Comparison of ENCODE assay signal across 8 cellular contexts in the genomic region with DNA sequence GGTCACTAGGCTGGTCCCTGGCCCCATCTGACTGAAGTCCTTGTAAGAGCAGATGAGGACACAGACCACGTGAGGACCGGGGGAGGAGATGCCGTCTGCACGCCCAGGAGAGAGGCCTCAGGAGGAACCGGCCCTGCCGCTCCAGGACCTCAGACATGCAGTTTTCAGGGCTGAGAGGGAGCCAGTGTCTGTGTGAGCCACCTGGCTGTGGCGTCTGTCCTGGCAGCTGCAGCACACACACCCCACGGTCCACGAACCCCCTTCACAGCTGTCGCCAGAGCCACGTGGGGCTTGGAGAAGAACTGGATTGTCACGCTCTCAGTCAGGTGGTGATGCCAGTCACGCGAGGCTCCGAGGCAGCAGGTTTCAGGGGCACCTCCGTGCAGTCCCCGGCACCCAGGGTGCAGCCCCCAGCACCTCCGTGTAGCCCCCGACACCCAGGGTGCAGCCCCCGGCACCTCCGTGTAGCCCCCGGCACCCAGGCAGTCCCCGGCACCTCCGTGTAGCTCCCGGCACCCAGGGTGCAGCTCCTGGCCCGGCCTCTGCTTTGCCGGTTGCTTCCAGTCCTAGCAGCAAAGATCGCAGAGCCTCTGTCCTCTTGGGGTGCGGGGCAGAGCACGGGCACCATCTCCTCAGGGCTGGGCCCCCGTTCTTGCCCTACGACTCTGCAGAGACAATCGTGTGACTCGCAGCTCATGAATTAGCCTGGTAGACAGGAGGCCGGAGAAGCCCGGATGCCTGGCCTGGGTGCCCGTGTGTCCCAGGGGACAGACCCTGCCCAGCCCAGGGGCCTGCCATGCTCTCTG. TPM values are rescaled to one million over a fixed set of nuclear protein-coding genes. Genes with fewer than 3 reads are reported as not detected.
A peak's percentile ranks its signal among the peaks of the same experiment; 100 is the strongest.
DNase-seq lines count a peak whose midpoint lies in the region; ATAC-seq and TF ChIP-seq lines count a peak whose summit lies in the region.

No MANE protein-coding gene starts in this region.

- H3K9me2 ChIP-seq in hepatocyte (replicated peaks; ENCODE audit: insufficient read depth): no peaks in the 10 kb centered on the region

- TF ChIP-seq EP300 in suprapubic skin (IDR thresholded peaks at IDR 0.05): no peak

- H3K27me3 ChIP-seq in HL-60 (ENCODE audit: insufficient read depth, poor library complexity, severe bottlenecking) (no peaks in the 10 kb centered on the region), RWPE2 (ENCODE audit: insufficient read depth, poor library complexity, severe bottlenecking) (no peaks in the 10 kb centered on the region), hepatocyte (no peaks in the 10 kb centered on the region), suprapubic skin (no peaks in the 10 kb centered on the region)

- no peaks in the 10 kb centered on the region for H3K9me3 Mint-ChIP-seq in activated T-cell treated with anti-CD3 and anti-CD28 coated beads, Interleukin-2, amount 50 U/mL, for 24 hours

- ATAC-seq in RWPE2 (ENCODE audit: low read depth) (peak; percentile 40), HG03095 (IDR thresholded peaks at IDR 0.05; ENCODE audit: unreplicated experiment) (no peak), HG03457 (IDR thresholded peaks at IDR 0.05; ENCODE audit: unreplicated experiment) (no peak)

- TF ChIP-seq CTCF in HL-60 (IDR thresholded peaks at IDR 0.05; ENCODE audit: insufficient read depth, low read length) (no peak), RWPE2 (IDR thresholded peaks at IDR 0.05; ENCODE audit: poor library complexity, severe bottlenecking) (no peak), hepatocyte (IDR thresholded peaks at IDR 0.05; ENCODE audit: poor library complexity) (no peak), suprapubic skin (IDR thresholded peaks at IDR 0.05) (no peak)

- H3K36me3 ChIP-seq in RWPE2 (ENCODE audit: low read depth): no peaks in the 10 kb centered on the region
- H3K36me3 ChIP-seq in hepatocyte (replicated peaks; ENCODE audit: insufficient read depth, low read depth): no peaks in the 10 kb centered on the region
- no peaks in the 10 kb centered on the region for H3K36me3 ChIP-seq in suprapubic skin

- WGBS in hepatocyte (ENCODE audit: low lambda C conversion rate, missing lambda C conversion rate): 76% methylated on average over 35 of the region's 37 CpGs
- WGBS in suprapubic skin: 42% methylated on average over 16 of the region's 37 CpGs

- no peak overlapping the region for H3K27ac Mint-ChIP-seq in activated T-cell treated with anti-CD3 and anti-CD28 coated beads, Interleukin-2, amount 50 U/mL, for 24 hours

- H3K9me3 ChIP-seq in RWPE2 (ENCODE audit: severe bottlenecking) (no peaks in the 10 kb centered on the region), hepatocyte (ENCODE audit: low read depth) (no peaks in the 10 kb centered on the region), suprapubic skin (no peaks in the 10 kb centered on the region)

- H3K79me2 ChIP-seq in hepatocyte: no peaks in the 10 kb centered on the region

- H3K27ac ChIP-seq in HL-60 (replicated peaks): no peak overlapping the region
- no peak overlapping the region for H3K27ac ChIP-seq in RWPE2 (ENCODE audit: poor library complexity, severe bottlenecking)
- no peak overlapping the region for H3K27ac ChIP-seq in hepatocyte
- no peak overlapping the region for H3K27ac ChIP-seq in suprapubic skin

- no peak overlapping the region for H3K4me3 Mint-ChIP-seq in activated T-cell treated with anti-CD3 and anti-CD28 coated beads, Interleukin-2, amount 50 U/mL, for 24 hours

- no peaks in the 10 kb centered on the region for H4K20me1 ChIP-seq in hepatocyte (ENCODE audit: insufficient read depth, poor library complexity, severe bottlenecking)

- TF ChIP-seq POLR2A in suprapubic skin (IDR thresholded peaks at IDR 0.05): no peak

- no peaks in the 10 kb centered on the region for H3K4me1 Mint-ChIP-seq in activated T-cell treated with anti-CD3 and anti-CD28 coated beads, Interleukin-2, amount 50 U/mL, for 24 hours (ENCODE audit: low read depth)

- no peak overlapping the region for H3K4me2 ChIP-seq in hepatocyte

- H3K4me3 ChIP-seq in HL-60 (replicated peaks; ENCODE audit: insufficient read depth, low read length) (no peak overlapping the region), RWPE2 (ENCODE audit: severe bottlenecking) (no peak overlapping the region), hepatocyte (no peak overlapping the region), suprapubic skin (no peak overlapping the region)

- H3K36me3 Mint-ChIP-seq in activated T-cell treated with anti-CD3 and anti-CD28 coated beads, Interleukin-2, amount 50 U/mL, for 24 hours (ENCODE audit: low read depth): no peaks in the 10 kb centered on the region

- DNase-seq in AG08395 (ENCODE audit: low spot score) (peak; percentile 60), HL-60 (ENCODE audit: low read depth in 1 of 2, low spot score in 1 of 2) (peak; percentile 61 to 85), RWPE2 (ENCODE audit: low spot score) (no peak), hepatocyte (ENCODE audit: low spot score) (peak; percentile 77), suprapubic skin (ENCODE audit: low spot score in 2 of 2) (no peak)
- no peak for DNase-seq in activated T-cell treated with anti-CD3 and anti-CD28 coated beads, Interleukin-2, amount 50 U/mL, for 24 hours

- no peak overlapping the region for H2AFZ ChIP-seq in hepatocyte

- H3K27me3 Mint-ChIP-seq in activated T-cell treated with anti-CD3 and anti-CD28 coated beads, Interleukin-2, amount 50 U/mL, for 24 hours: no peaks in the 10 kb centered on the region

- H3K4me1 ChIP-seq in RWPE2 (ENCODE audit: insufficient read depth, poor library complexity, severe bottlenecking): no peaks in the 10 kb centered on the region
- no peaks in the 10 kb centered on the region for H3K4me1 ChIP-seq in hepatocyte (ENCODE audit: insufficient read depth)
- peaks cover 6% of the 10 kb centered on the region for H3K4me1 ChIP-seq in suprapubic skin

RNA-seq across cellular contexts. Expression of a gene that starts 19.0 kb away (rescaled TPM):
- total RNA-seq in hepatocyte: 68.5 and 77.2 TPM in 2 replicates
- polyA plus RNA-seq in hepatocyte: 97.0 and 107 TPM in 2 replicates
- total RNA-seq in suprapubic skin: 10 to 100 TPM; 30.5 to 38.3 (median 35.9) TPM

RNA-seq across cellular contexts. Expression of a gene that starts 35.2 kb away (rescaled TPM):
- total RNA-seq in hepatocyte (45.8 and 61.6 TPM in 2 replicates), suprapubic skin (100 to 1,000 TPM in 2 of 4 donors, 10 to 100 TPM in 2; 62.5 to 126 (median 91.6) TPM)
- 50.4 and 55.2 TPM in 2 replicates for polyA plus RNA-seq in hepatocyte

RNA-seq across cellular contexts. Expression of a gene that starts 36.6 kb away (rescaled TPM):
- total RNA-seq in hepatocyte (344 and 348 TPM in 2 replicates), suprapubic skin (100 to 1,000 TPM; 114 to 172 (median 143) TPM)
- 315 and 362 TPM in 2 replicates for polyA plus RNA-seq in hepatocyte

Comparison
In these comparisons a context has a peak if more than half of its experiments do, and no peak if none do; other contexts are left out.
1. DNase-seq: peak in AG08395 (single experiment), HL-60 (2 of 2) and hepatocyte (single experiment); none in RWPE2 (single experiment), activated T-cell treated with anti-CD3 and anti-CD28 coated beads, Interleukin-2, amount 50 U/mL, for 24 hours (single experiment) and suprapubic skin (0 of 2).